Comparison of ENCODE assay signal across 17 cellular contexts in the genomic region with DNA sequence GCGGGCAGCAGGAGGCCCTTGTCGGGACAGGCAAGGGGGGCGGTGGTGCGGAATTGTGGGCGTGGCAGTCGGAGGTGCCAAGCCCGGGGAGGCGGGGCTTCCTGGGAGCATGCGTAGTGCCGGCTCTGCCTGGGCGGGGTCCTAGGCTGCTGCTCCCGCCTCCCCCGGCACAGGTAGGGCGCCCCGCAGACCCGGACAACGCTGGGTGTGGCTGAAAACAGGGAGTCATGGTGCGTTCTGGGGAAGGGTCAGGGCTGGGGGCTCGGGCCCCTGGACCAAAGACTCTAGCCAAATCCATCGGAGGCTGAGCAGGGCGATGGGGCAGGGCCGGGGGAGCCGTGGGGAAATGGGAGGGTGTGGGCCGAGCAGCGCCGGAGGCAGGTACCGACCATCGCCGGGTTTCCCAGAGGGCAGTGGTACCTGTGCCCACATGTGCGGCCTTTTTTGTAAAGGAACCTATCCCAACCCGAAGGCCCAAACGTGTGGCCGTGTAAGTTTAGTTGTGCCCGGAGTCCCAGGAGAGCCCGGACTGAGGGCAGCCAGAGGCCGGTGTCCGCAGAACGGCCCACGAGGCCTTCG.
A peak's percentile ranks its signal among the peaks of the same experiment; 100 is the strongest.
DNase-seq lines count a peak whose midpoint lies in the region; ATAC-seq, FAIRE-seq and TF ChIP-seq lines count a peak whose summit lies in the region.
"Had no signal": no experiment of that assay in that cellular context is flagged by ENCODE, and none has a peak within 500 bp of the region (broad histone marks: within the 10 kb centered on the region; RNA-seq: fewer than 3 reads in every experiment).

No MANE protein-coding gene starts in this region.

- in situ Hi-C loops in K562 (cut with MboI): loop anchor here (25.0 kb wide), 1 partner anchor 775 kb away; no protein-coding TSS in a partner anchor

- no peaks in the 10 kb centered on the region for H3K9me1 ChIP-seq in K562 (ENCODE audit: control insufficient read depth, insufficient read depth, low read length)

- CTCF ChIA-PET in A549 (lab: Yijun Ruan, JAX) (no interaction called here), K562 (lab: Yijun Ruan, JAX; ENCODE audit: low intra/inter-chr PET ratio) (no interaction called here)

- H3K79me2 ChIP-seq in K562 (ENCODE audit: control insufficient read depth, insufficient read depth, low read length): no peaks in the 10 kb centered on the region

- peak; percentile 72 to 86 for DNase-seq in A549 (ENCODE audit: low read depth in 1 of 2, low spot score in 1 of 2)
- peak; percentile 91 for DNase-seq in H7
- DNase-seq in K562 (ENCODE audit: extremely low read depth in 1 of 4, low spot score in 3 of 4): peak; percentile 60 to 93 (median 88)
- DNase-seq in mesothelial cell of epicardium (ENCODE audit: low spot score in 2 of 2, unreplicated experiment in 2 of 2): no peak
- no peak for DNase-seq in NOMO-1 treated with DMSO at 0.1 percent for 48 hours (lab: John Stamatoyannopoulos, UW; ENCODE audit: unreplicated experiment)
- no peak for DNase-seq in activated T-cell treated with anti-CD3 and anti-CD28 coated beads, Interleukin-2, amount 50 U/mL, for 48 hours
- DNase-seq: activated CD4-positive, alpha-beta memory T cell treated with anti-CD3 and anti-CD28 coated beads for 36 hours; activated naive CD4-positive, alpha-beta T cell treated with anti-CD3 and anti-CD28 coated beads for 36 hours; KG1; kidney; naive thymus-derived CD4-positive, alpha-beta T cell; NCI-H2029; PC-9 had no signal

- FAIRE-seq in A549 (lab: Jason Lieb, UNC) (no peak), K562 (lab: Jason Lieb, UNC) (no peak)
- FAIRE-seq: colon, GM18507, kidney had no signal

- peaks cover 5% of the 10 kb centered on the region for H3K4me1 Mint-ChIP-seq in mesothelial cell of epicardium

- no TSS peak for BruUV-seq in K562 (replicated peaks; lab: Mats Ljungman, UMichigan)

- H4K20me1 ChIP-seq in K562 (replicated peaks; ENCODE audit: control insufficient read depth, insufficient read depth, low read length): 0 out of 2 replicates have a peak, but pooled peaks cover 3% of the 10 kb centered on the region

- TF ChIP-seq EP300 in A549 (IDR thresholded peaks at IDR 0.05) (no peak), K562 (IDR thresholded peaks at IDR 0.05; ENCODE audit: low read length) (no peak)

- peak overlapping the region; percentile 75 for H3K4me2 ChIP-seq in A549
- H3K4me2 ChIP-seq in K562 (ENCODE audit: insufficient read depth, low read length): peak overlapping the region; percentile 34
- H3K4me2 ChIP-seq: PC-9 had no signal

- H3K9me3 ChIP-seq in A549 (no peaks in the 10 kb centered on the region), K562 (replicated peaks; ENCODE audit: control insufficient read depth, insufficient read depth, low read depth, low read length) (no peaks in the 10 kb centered on the region)

- H3K4me3 ChIP-seq in A549 (peak overlapping the region; percentile 64), H7 (ENCODE audit: insufficient read depth, low read depth, low read length) (peak overlapping the region; percentile 51), K562 (no peak overlapping the region)
- H3K4me3 ChIP-seq: PC-9 had no signal

- H3K27ac ChIP-seq in A549: peak overlapping the region; percentile 76 to 88
- H3K27ac ChIP-seq in K562 (ENCODE audit: extremely low read depth, low read depth, low read length): no peak overlapping the region
- H3K27ac ChIP-seq: PC-9 had no signal

- peaks cover 4% of the 10 kb centered on the region; the same call in 1 of the 3 replicates for H3K4me1 ChIP-seq in A549
- H3K4me1 ChIP-seq in K562 (replicated peaks in 1 of 2; ENCODE audit: control insufficient read depth in 2 of 2, insufficient read depth in 2 of 2, low read length in 2 of 2): peaks cover 0 to 21% of the 10 kb centered on the region in 2 experiments; a peak in 1 of 5 replicates

- H3K9ac ChIP-seq in K562 (ENCODE audit: insufficient read depth in 1 of 2, low read depth in 2 of 2, low read length in 2 of 2): no peak overlapping the region; a peak in 1 of 4 replicates

- H3K27me3 Mint-ChIP-seq in mesothelial cell of epicardium (ENCODE audit: low read depth): no peaks in the 10 kb centered on the region
- H3K27me3 Mint-ChIP-seq: activated CD4-positive, alpha-beta memory T cell treated with anti-CD3 and anti-CD28 coated beads for 36 hours had no signal

- no peaks in the 10 kb centered on the region for H3K9me3 Mint-ChIP-seq in mesothelial cell of epicardium
- H3K9me3 Mint-ChIP-seq: activated CD4-positive, alpha-beta memory T cell treated with anti-CD3 and anti-CD28 coated beads for 36 hours; activated naive CD4-positive, alpha-beta T cell treated with anti-CD3 and anti-CD28 coated beads for 36 hours; naive thymus-derived CD4-positive, alpha-beta T cell had no signal

- no peak overlapping the region for H3K4me3 Mint-ChIP-seq in mesothelial cell of epicardium
- H3K4me3 Mint-ChIP-seq: activated CD4-positive, alpha-beta memory T cell treated with anti-CD3 and anti-CD28 coated beads for 36 hours; activated naive CD4-positive, alpha-beta T cell treated with anti-CD3 and anti-CD28 coated beads for 36 hours had no signal

- intact Hi-C loops in K562 (cut with micrococcal nuclease): no loop called here

- H3K36me3 Mint-ChIP-seq in mesothelial cell of epicardium: no peaks in the 10 kb centered on the region
- H3K36me3 Mint-ChIP-seq: activated CD4-positive, alpha-beta memory T cell treated with anti-CD3 and anti-CD28 coated beads for 36 hours had no signal

- ATAC-seq in A549: peak; percentile 76 to 88
- peak; percentile 88 for ATAC-seq in K562
- no peak for ATAC-seq in HG03439 (IDR thresholded peaks at IDR 0.05; ENCODE audit: unreplicated experiment)
- ATAC-seq in HG03571 (IDR thresholded peaks at IDR 0.05; ENCODE audit: unreplicated experiment): no peak
- ATAC-seq: naive thymus-derived CD4-positive, alpha-beta T cell had no signal

- peak; percentile 42; the same call in 1 of the 2 replicates for TF ChIP-seq POLR2A in A549 (IDR thresholded peaks at IDR 0.05; ENCODE audit: low read length)
- TF ChIP-seq POLR2A in K562 (conservative IDR thresholded peaks at IDR 0.05): no peak

- no peak for TF ChIP-seq CTCF in A549 (IDR thresholded peaks at IDR 0.05)
- TF ChIP-seq CTCF in K562 (IDR thresholded peaks at IDR 0.05 in 2 of 3, conservative IDR thresholded peaks at IDR 0.05 in 1 of 3; ENCODE audit: insufficient read depth in 2 of 3, low read depth in 1 of 3, low read length in 3 of 3): no peak
- no peak for TF ChIP-seq CTCF in mesothelial cell of epicardium (IDR thresholded peaks at IDR 0.05; ENCODE audit: unreplicated experiment)

- WGBS in A549 (ENCODE audit: missing lambda C conversion rate): 23% methylated on average over 15 of the region's 40 CpGs
- WGBS in K562 (ENCODE audit: insufficient coverage, low coverage, missing lambda C conversion rate): 65% methylated on average over 29 of the region's 40 CpGs

- POLR2A ChIA-PET in A549 (lab: Yijun Ruan, JAX): no interaction called here
- POLR2A ChIA-PET in K562 (lab: Yijun Ruan, JAX): no interaction called here

- peak overlapping the region; percentile 30 for H3K27ac Mint-ChIP-seq in mesothelial cell of epicardium
- H3K27ac Mint-ChIP-seq: activated CD4-positive, alpha-beta memory T cell treated with anti-CD3 and anti-CD28 coated beads for 36 hours; activated naive CD4-positive, alpha-beta T cell treated with anti-CD3 and anti-CD28 coated beads for 36 hours had no signal

- H3K27me3 ChIP-seq in H7 (ENCODE audit: control insufficient read depth, insufficient read depth, low read length) (peaks cover 2% of the 10 kb centered on the region; the same call in 1 of the 2 replicates), K562 (ENCODE audit: control insufficient read depth in 2 of 2, insufficient read depth in 2 of 2, low read length in 2 of 2) (0 out of 5 replicates have a peak, but pooled peaks cover 0 to 4% of the 10 kb centered on the region in 2 experiments)

- H2AFZ ChIP-seq in K562 (ENCODE audit: low read depth, low read length): peak overlapping the region; percentile 40; the same call in 1 of the 2 replicates
- H2AFZ ChIP-seq: PC-9 had no signal

- TF ChIP-seq RAD21 in A549 (conservative IDR thresholded peaks at IDR 0.05 in 1 of 2, IDR thresholded peaks at IDR 0.05 in 1 of 2): no peak
- no peak for TF ChIP-seq RAD21 in K562 (CRISPR knock-in tag; conservative IDR thresholded peaks at IDR 0.05 in 1 of 2, IDR thresholded peaks at IDR 0.05 in 1 of 2)

- H3K36me3 ChIP-seq in H7 (replicated peaks; ENCODE audit: control insufficient read depth, insufficient read depth, low read length) (peaks cover 2% of the 10 kb centered on the region; the same call in 1 of the 2 replicates), K562 (ENCODE audit: control insufficient read depth, insufficient read depth, low read length) (no peaks in the 10 kb centered on the region)

TF ChIP-seq in A549, 52 proteins besides CTCF, POLR2A, EP300 and RAD21:
- no peak for TF ChIP-seq HOXA7 (CRISPR knock-in tag; IDR thresholded peaks at IDR 0.05)
- 0 out of 2 replicates have a peak, but pooled peaks have one; percentile 27 for TF ChIP-seq PHF8 (IDR thresholded peaks at IDR 0.05; ENCODE audit: borderline replicate concordance, low read depth)
- TF ChIP-seq CHD4 (IDR thresholded peaks at IDR 0.05; ENCODE audit: borderline replicate concordance): no peak
- TF ChIP-seq NR3C1 (IDR thresholded peaks at IDR 0.05): no peak
- no peak for TF ChIP-seq CBX2 (IDR thresholded peaks at IDR 0.05; ENCODE audit: borderline replicate concordance, low read depth)
- TF ChIP-seq JUN (IDR thresholded peaks at IDR 0.05): no peak; a peak in 1 of 5 replicates

TF ChIP-seq in K562, 482 proteins besides CTCF, POLR2A, EP300 and RAD21:
- TF ChIP-seq, protein P1, sequence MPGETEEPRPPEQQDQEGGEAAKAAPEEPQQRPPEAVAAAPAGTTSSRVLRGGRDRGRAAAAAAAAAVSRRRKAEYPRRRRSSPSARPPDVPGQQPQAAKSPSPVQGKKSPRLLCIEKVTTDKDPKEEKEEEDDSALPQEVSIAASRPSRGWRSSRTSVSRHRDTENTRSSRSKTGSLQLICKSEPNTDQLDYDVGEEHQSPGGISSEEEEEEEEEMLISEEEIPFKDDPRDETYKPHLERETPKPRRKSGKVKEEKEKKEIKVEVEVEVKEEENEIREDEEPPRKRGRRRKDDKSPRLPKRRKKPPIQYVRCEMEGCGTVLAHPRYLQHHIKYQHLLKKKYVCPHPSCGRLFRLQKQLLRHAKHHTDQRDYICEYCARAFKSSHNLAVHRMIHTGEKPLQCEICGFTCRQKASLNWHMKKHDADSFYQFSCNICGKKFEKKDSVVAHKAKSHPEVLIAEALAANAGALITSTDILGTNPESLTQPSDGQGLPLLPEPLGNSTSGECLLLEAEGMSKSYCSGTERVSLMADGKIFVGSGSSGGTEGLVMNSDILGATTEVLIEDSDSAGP (CRISPR knock-in tag; IDR thresholded peaks at IDR 0.05): no peak
- TF ChIP-seq COPS2 (conservative IDR thresholded peaks at IDR 0.05): no peak
- TF ChIP-seq POLR2H (tag; IDR thresholded peaks at IDR 0.05; ENCODE audit: low read depth): no peak
- no peak for TF ChIP-seq MYC (IDR thresholded peaks at IDR 0.05; ENCODE audit: low read depth, low read length)
- TF ChIP-seq MYC (CRISPR knock-in tag; IDR thresholded peaks at IDR 0.05; ENCODE audit: borderline replicate concordance, low read depth): no peak
- peak; percentile 87 to 89 for TF ChIP-seq NRF1 (conservative IDR thresholded peaks at IDR 0.05 in 1 of 2, IDR thresholded peaks at IDR 0.05 in 1 of 2)

Comparison
In these comparisons a context has a peak if more than half of its experiments do, and no peak if none do; other contexts are left out.
1. ATAC-seq: peak in A549 (2 of 2) and K562 (single experiment); none in HG03439 (single experiment) and HG03571 (single experiment).
2. DNase-seq: peak in A549 (2 of 2), H7 (single experiment) and K562 (4 of 4); none in mesothelial cell of epicardium (0 of 2), NOMO-1 treated with DMSO at 0.1 percent for 48 hours (single experiment) and activated T-cell treated with anti-CD3 and anti-CD28 coated beads, Interleukin-2, amount 50 U/mL, for 48 hours (0 of 2).